Comparison of ENCODE assay signal across 12 cellular contexts in genomic region chr14:100303179-100303578, GRCh38. TPM values are rescaled to one million over a fixed set of nuclear protein-coding genes. Genes with fewer than 3 reads are reported as not detected.
A peak's percentile ranks its signal among the peaks of the same experiment; 100 is the strongest.
DNase-seq lines count a peak whose midpoint lies in the region; ATAC-seq and TF ChIP-seq lines count a peak whose summit lies in the region.
"Had no signal": no experiment of that assay in that cellular context is flagged by ENCODE, and none has a peak within 500 bp of the region (broad histone marks: within the 10 kb centered on the region; RNA-seq: fewer than 3 reads in every experiment).

No MANE protein-coding gene starts in this region.

- H3K4me3 ChIP-seq in DOHH2 (ENCODE audit: low read length) (no peak overlapping the region), KMS-11 (IDR thresholded peaks at IDR 0.05; ENCODE audit: insufficient read depth, low read depth, low read length) (no peak overlapping the region), parathyroid adenoma (ENCODE audit: low read depth, low read length) (no peak overlapping the region)
- H3K4me3 ChIP-seq: HAP-1 had no signal

- H3K9ac ChIP-seq in KMS-11 (no peak overlapping the region), parathyroid adenoma (no peak overlapping the region)

- H4K20me1 ChIP-seq in DOHH2 (ENCODE audit: control insufficient read depth, insufficient read depth, low read depth, low read length) (no peaks in the 10 kb centered on the region), KMS-11 (ENCODE audit: insufficient read depth) (no peaks in the 10 kb centered on the region)

- peak; percentile 53 for DNase-seq in dermis blood vessel endothelial cell
- no peak for DNase-seq in HCEC 1CT
- DNase-seq in stimulated activated CD4-positive, alpha-beta T cell treated with anti-CD3 and anti-CD28 coated beads, Interleukin-2, amount 100 ng/mL, for 48 hours = no peak
- DNase-seq: stimulated activated CD4-positive, alpha-beta T cell treated with anti-CD3 and anti-CD28 coated beads, Interleukin-4, amount 100 ng/mL, for 4 hours had no signal

- H3K4me1 ChIP-seq in DOHH2 (ENCODE audit: control insufficient read depth, low read length) (peaks cover 37% of the 10 kb centered on the region), KMS-11 (ENCODE audit: low read depth, poor library complexity, severe bottlenecking) (no peaks in the 10 kb centered on the region), parathyroid adenoma (peaks cover 3% of the 10 kb centered on the region)

- no peaks in the 10 kb centered on the region; the same call in 1 of the 2 replicates for H3F3A ChIP-seq in DOHH2 (ENCODE audit: control insufficient read depth, insufficient read depth)

- no peaks in the 10 kb centered on the region for H3K9me3 ChIP-seq in DOHH2 (ENCODE audit: control insufficient read depth, insufficient read depth, low read length)
- no peaks in the 10 kb centered on the region for H3K9me3 ChIP-seq in parathyroid adenoma (ENCODE audit: control insufficient read depth, low read length)
- H3K9me3 ChIP-seq: HAP-1 had no signal

- H3K36me3 ChIP-seq in DOHH2 (ENCODE audit: control insufficient read depth, low read length) = no peaks in the 10 kb centered on the region
- H3K36me3 ChIP-seq in KMS-11 (ENCODE audit: insufficient read depth) = no peaks in the 10 kb centered on the region
- no peaks in the 10 kb centered on the region for H3K36me3 ChIP-seq in parathyroid adenoma (ENCODE audit: control insufficient read depth, insufficient read depth, low read length)

- H2AFZ ChIP-seq in KMS-11 (ENCODE audit: low read depth) (no peak overlapping the region), parathyroid adenoma (no peak overlapping the region)

- H3K4me2 ChIP-seq in DOHH2 (ENCODE audit: low read length) (no peak overlapping the region), KMS-11 (no peak overlapping the region), parathyroid adenoma (ENCODE audit: low read length) (no peak overlapping the region)

- no peak for ATAC-seq in HG02973 (IDR thresholded peaks at IDR 0.05; ENCODE audit: unreplicated experiment)
- no peak for ATAC-seq in activated CD4-positive, CD25-positive, alpha-beta regulatory T cell treated with anti-CD3 and anti-CD28 coated beads, Interleukin-2, amount 50 U/mL, for 24 hours

- no peak overlapping the region for H3K27ac ChIP-seq in DOHH2 (ENCODE audit: low read depth, low read length)
- no peak overlapping the region for H3K27ac ChIP-seq in KMS-11
- H3K27ac ChIP-seq in parathyroid adenoma = no peak overlapping the region
- H3K27ac ChIP-seq: epithelial cell of prostate had no signal

- peaks cover 33% of the 10 kb centered on the region for H3K27me3 ChIP-seq in DOHH2 (ENCODE audit: control insufficient read depth, low read length)
- no peaks in the 10 kb centered on the region for H3K27me3 ChIP-seq in KMS-11 (ENCODE audit: insufficient read depth, low read depth)
- H3K27me3 ChIP-seq in parathyroid adenoma (ENCODE audit: control insufficient read depth, insufficient read depth, low read length) = no peaks in the 10 kb centered on the region

- no peaks in the 10 kb centered on the region for H3K9me2 ChIP-seq in DOHH2 (replicated peaks; ENCODE audit: control insufficient read depth, low read length)

- H3K79me2 ChIP-seq in DOHH2 (ENCODE audit: control insufficient read depth, low read length) = no peaks in the 10 kb centered on the region
- H3K79me2 ChIP-seq in KMS-11 (ENCODE audit: insufficient read depth, low read depth) = no peaks in the 10 kb centered on the region
- H3K79me2 ChIP-seq in parathyroid adenoma = no peaks in the 10 kb centered on the region

- peak; percentile 86 for TF ChIP-seq CTCF in DOHH2 (IDR thresholded peaks at IDR 0.05; ENCODE audit: low read depth, low read length, poor library complexity, severe bottlenecking)
- peak; percentile 80 for TF ChIP-seq CTCF in KMS-11 (conservative IDR thresholded peaks at IDR 0.05; ENCODE audit: low read depth, low read length)
- TF ChIP-seq CTCF in parathyroid adenoma (IDR thresholded peaks at IDR 0.05) = peak; percentile 41

RNA-seq across cellular contexts. Expression of gene SLC25A29, which starts 3.1 kb away (rescaled TPM):
- 86.2 and 145 TPM in 2 replicates for total RNA-seq in dermis blood vessel endothelial cell

RNA-seq across cellular contexts. Expression of gene SLC25A47, which starts 20.0 kb away (rescaled TPM):
- not detected in 2 replicates for total RNA-seq in dermis blood vessel endothelial cell
- total RNA-seq: T-helper 1 cell treated with Interleukin-12 subunit alpha and Interleukin-12 subunit beta and Interleukin-4 antibody, amounts not matched to agents 30 ng/mL and 1 ng/mL, for 36 hours had no signal
